ENCODE assay signal across 20 cellular contexts in the genomic region with DNA sequence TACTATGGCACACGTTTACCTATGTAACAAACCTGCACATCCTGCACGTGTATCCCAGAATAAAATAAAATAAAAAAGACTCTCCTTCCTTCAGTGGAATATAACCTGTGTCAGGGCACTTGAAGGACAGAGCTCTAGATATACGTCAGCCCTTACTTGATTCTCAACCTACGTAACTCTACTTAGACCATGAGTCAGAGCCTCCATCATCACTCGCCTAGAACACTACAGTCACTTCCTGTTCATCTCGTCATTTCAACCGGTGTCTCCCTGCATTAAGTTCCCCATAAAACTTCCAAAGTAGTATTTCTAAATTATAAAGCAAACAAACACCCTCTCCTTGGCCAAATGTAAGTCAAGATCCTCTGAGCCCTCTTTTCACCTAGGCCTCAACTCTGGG.
DNase-seq lines count a peak whose midpoint lies in the region; ATAC-seq, FAIRE-seq and TF ChIP-seq lines count a peak whose summit lies in the region.
"Had no signal": no experiment of that assay in that cellular context is flagged by ENCODE, and none has a peak within 500 bp of the region (broad histone marks: within the 10 kb centered on the region; RNA-seq: fewer than 3 reads in every experiment).

No MANE protein-coding gene starts in this region.

- H3K9me2 ChIP-seq in PC-3 (replicated peaks; ENCODE audit: low read length), result no peaks in the 10 kb centered on the region

- H3K9ac ChIP-seq in PC-3 (ENCODE audit: low read length) (no peak overlapping the region), K562 (ENCODE audit: insufficient read depth in 1 of 2, low read depth in 2 of 2, low read length in 2 of 2) (no peak overlapping the region)

- H3K4me1 ChIP-seq in PC-3 (ENCODE audit: insufficient read depth, low read length) (no peaks in the 10 kb centered on the region), K562 (replicated peaks in 1 of 2; ENCODE audit: control insufficient read depth in 2 of 2, insufficient read depth in 2 of 2, low read length in 2 of 2) (no peaks in the 10 kb centered on the region), suprapubic skin (no peaks in the 10 kb centered on the region)
- H3K4me1 ChIP-seq: A549, Caco-2 had no signal

- POLR2A ChIA-PET in PC-3 (lab: Charles Lee; ENCODE audit: unreplicated experiment), result no interaction called here
- POLR2A ChIA-PET in K562 (lab: Yijun Ruan, JAX), result no interaction called here

- DNase-seq in DMS53 (lab: John Stamatoyannopoulos, UW) (peak; percentile 31), DMS53 treated with DMSO at 0.1 percent for 48 hours (lab: John Stamatoyannopoulos, UW; ENCODE audit: unreplicated experiment) (no peak), M059J (ENCODE audit: low read depth) (peak; percentile 61), PC-3 (peak; percentile 13), K562 (ENCODE audit: extremely low read depth in 1 of 4, low spot score in 3 of 4) (no peak), suprapubic skin (ENCODE audit: low spot score in 2 of 2) (no peak), left colon (no peak)
- DNase-seq: AML-193; Caco-2; CD4-positive, alpha-beta T cell; DMS79 treated with DMSO at 0.1 percent for 48 hours; GF-D8; H9 had no signal

- H3K79me2 ChIP-seq in PC-3 (ENCODE audit: low read length) (no peaks in the 10 kb centered on the region), K562 (ENCODE audit: control insufficient read depth, insufficient read depth, low read length) (no peaks in the 10 kb centered on the region)

- no peaks in the 10 kb centered on the region for H3K36me3 ChIP-seq in PC-3 (ENCODE audit: low read depth, low read length)
- H3K36me3 ChIP-seq in K562 (ENCODE audit: control insufficient read depth, insufficient read depth, low read length), result no peaks in the 10 kb centered on the region
- H3K36me3 ChIP-seq in suprapubic skin, result no peaks in the 10 kb centered on the region

- WGBS in K562 (ENCODE audit: insufficient coverage, low coverage, missing lambda C conversion rate), result 2% methylated on average over 7 of the region's 7 CpGs
- WGBS in suprapubic skin, result 94% methylated on average over 7 of the region's 7 CpGs

- no peak for TF ChIP-seq POLR2A in K562 (conservative IDR thresholded peaks at IDR 0.05)
- TF ChIP-seq POLR2A in suprapubic skin (IDR thresholded peaks at IDR 0.05), result no peak

- BruUV-seq in PC-3 (replicated peaks; lab: Mats Ljungman, UMichigan), result no TSS peak
- no TSS peak for BruUV-seq in K562 (replicated peaks; lab: Mats Ljungman, UMichigan)

- intact Hi-C loops in PC-3 (cut with micrococcal nuclease), result no loop called here
- intact Hi-C loops in K562 (cut with micrococcal nuclease), result no loop called here
- intact Hi-C loops in left colon (cut with DNase I, micrococcal nuclease), result no loop called here

- H3K4me3 ChIP-seq in PC-3 (ENCODE audit: low read length), result no peak overlapping the region
- no peak overlapping the region for H3K4me3 ChIP-seq in K562
- H3K4me3 ChIP-seq in suprapubic skin, result no peak overlapping the region
- H3K4me3 ChIP-seq: A549, GM23338 had no signal

- TF ChIP-seq EP300 in K562 (IDR thresholded peaks at IDR 0.05; ENCODE audit: low read length) (no peak), suprapubic skin (IDR thresholded peaks at IDR 0.05) (no peak)

- H3K4me2 ChIP-seq in PC-3 (ENCODE audit: low read length) (no peak overlapping the region), K562 (ENCODE audit: insufficient read depth, low read length) (no peak overlapping the region)
- H3K4me2 ChIP-seq: A549, GM23338 had no signal

- H3F3A ChIP-seq in PC-3 (ENCODE audit: low read length, unreplicated experiment), result no peaks in the 10 kb centered on the region

- H3K9me1 ChIP-seq in K562 (ENCODE audit: control insufficient read depth, insufficient read depth, low read length), result no peaks in the 10 kb centered on the region

- H3K9me3 ChIP-seq in PC-3 (ENCODE audit: low read length) (no peaks in the 10 kb centered on the region), K562 (replicated peaks; ENCODE audit: control insufficient read depth, insufficient read depth, low read depth, low read length) (no peaks in the 10 kb centered on the region), suprapubic skin (no peaks in the 10 kb centered on the region)
- H3K9me3 ChIP-seq: A549, Caco-2 had no signal

- no peak for TF ChIP-seq RAD21 in K562 (CRISPR knock-in tag; conservative IDR thresholded peaks at IDR 0.05 in 1 of 2, IDR thresholded peaks at IDR 0.05 in 1 of 2)

- CTCF ChIA-PET in PC-3 (lab: Charles Lee), result no interaction called here
- CTCF ChIA-PET in K562 (lab: Yijun Ruan, JAX; ENCODE audit: low intra/inter-chr PET ratio), result no interaction called here

- H3K27ac ChIP-seq in PC-3 (ENCODE audit: low read length) (no peak overlapping the region), K562 (ENCODE audit: extremely low read depth, low read depth, low read length) (no peak overlapping the region), suprapubic skin (no peak overlapping the region)
- H3K27ac ChIP-seq: 22Rv1, A549, C4-2B had no signal

- no peaks in the 10 kb centered on the region for H4K20me1 ChIP-seq in PC-3 (ENCODE audit: low read length)
- H4K20me1 ChIP-seq in K562 (replicated peaks; ENCODE audit: control insufficient read depth, insufficient read depth, low read length), result no peaks in the 10 kb centered on the region

- TF ChIP-seq CTCF in PC-3 (conservative IDR thresholded peaks at IDR 0.05; ENCODE audit: low read depth, low read length) (no peak), K562 (IDR thresholded peaks at IDR 0.05 in 2 of 3, conservative IDR thresholded peaks at IDR 0.05 in 1 of 3; ENCODE audit: insufficient read depth in 2 of 3, low read depth in 1 of 3, low read length in 3 of 3) (no peak), suprapubic skin (IDR thresholded peaks at IDR 0.05) (no peak)

- H3K27me3 ChIP-seq in PC-3 (ENCODE audit: low read length), result peaks cover 7% of the 10 kb centered on the region; the same call in 1 of the 2 replicates
- H3K27me3 ChIP-seq in K562 (ENCODE audit: control insufficient read depth in 2 of 2, insufficient read depth in 2 of 2, low read length in 2 of 2), result no peaks in the 10 kb centered on the region
- no peaks in the 10 kb centered on the region for H3K27me3 ChIP-seq in suprapubic skin

- ATAC-seq in PC-3, result no peak
- no peak for ATAC-seq in K562
- no peak for ATAC-seq in left colon
- ATAC-seq in HG02763 (IDR thresholded peaks at IDR 0.05; ENCODE audit: unreplicated experiment), result no peak
- ATAC-seq: A549, GM23338, HepG2 had no signal

- in situ Hi-C loops in K562 (cut with MboI), result no loop called here

- H2AFZ ChIP-seq in PC-3 (ENCODE audit: low read length) (no peak overlapping the region), K562 (ENCODE audit: low read depth, low read length) (no peak overlapping the region)
- H2AFZ ChIP-seq: GM23338 had no signal

- FAIRE-seq in K562 (lab: Jason Lieb, UNC), result no peak
- FAIRE-seq: A549, D721Med, HepG2 had no signal

TF ChIP-seq in K562, 482 proteins besides CTCF, POLR2A, EP300 and RAD21:
- TF ChIP-seq, protein P1, sequence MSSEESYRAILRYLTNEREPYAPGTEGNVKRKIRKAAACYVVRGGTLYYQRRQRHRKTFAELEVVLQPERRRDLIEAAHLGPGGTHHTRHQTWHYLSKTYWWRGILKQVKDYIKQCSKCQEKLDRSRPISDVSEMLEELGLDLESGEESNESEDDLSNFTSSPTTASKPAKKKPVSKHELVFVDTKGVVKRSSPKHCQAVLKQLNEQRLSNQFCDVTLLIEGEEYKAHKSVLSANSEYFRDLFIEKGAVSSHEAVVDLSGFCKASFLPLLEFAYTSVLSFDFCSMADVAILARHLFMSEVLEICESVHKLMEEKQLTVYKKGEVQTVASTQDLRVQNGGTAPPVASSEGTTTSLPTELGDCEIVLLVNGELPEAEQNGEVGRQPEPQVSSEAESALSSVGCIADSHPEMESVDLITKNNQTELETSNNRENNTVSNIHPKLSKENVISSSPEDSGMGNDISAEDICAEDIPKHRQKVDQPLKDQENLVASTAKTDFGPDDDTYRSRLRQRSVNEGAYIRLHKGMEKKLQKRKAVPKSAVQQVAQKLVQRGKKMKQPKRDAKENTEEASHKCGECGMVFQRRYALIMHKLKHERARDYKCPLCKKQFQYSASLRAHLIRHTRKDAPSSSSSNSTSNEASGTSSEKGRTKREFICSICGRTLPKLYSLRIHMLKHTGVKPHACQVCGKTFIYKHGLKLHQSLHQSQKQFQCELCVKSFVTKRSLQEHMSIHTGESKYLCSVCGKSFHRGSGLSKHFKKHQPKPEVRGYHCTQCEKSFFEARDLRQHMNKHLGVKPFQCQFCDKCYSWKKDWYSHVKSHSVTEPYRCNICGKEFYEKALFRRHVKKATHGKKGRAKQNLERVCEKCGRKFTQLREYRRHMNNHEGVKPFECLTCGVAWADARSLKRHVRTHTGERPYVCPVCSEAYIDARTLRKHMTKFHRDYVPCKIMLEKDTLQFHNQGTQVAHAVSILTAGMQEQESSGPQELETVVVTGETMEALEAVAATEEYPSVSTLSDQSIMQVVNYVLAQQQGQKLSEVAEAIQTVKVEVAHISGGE (CRISPR knock-in tag; IDR thresholded peaks at IDR 0.05), result peak in 1 of 3 experiments; percentile 49; a peak in 2 of 6 replicates
- TF ChIP-seq NFE2L1 (tag; IDR thresholded peaks at IDR 0.05; ENCODE audit: borderline replicate concordance, low read depth) (no peak), GABPA (tag; conservative IDR thresholded peaks at IDR 0.05; ENCODE audit: low read depth) (peak; percentile 33; the same call in 1 of the 2 replicates), KDM2B (CRISPR knock-in tag; IDR thresholded peaks at IDR 0.05) (no peak), PML (IDR thresholded peaks at IDR 0.05; ENCODE audit: low read length) (no peak), ATF1 (CRISPR knock-in tag; IDR thresholded peaks at IDR 0.05) (no peak), ATF1 (tag; IDR thresholded peaks at IDR 0.05) (peak; percentile 24; the same call in 1 of the 2 replicates), SRSF9 (IDR thresholded peaks at IDR 0.05; ENCODE audit: borderline replicate concordance, low read depth, low read length) (no peak)
- TF ChIP-seq, protein P2, sequence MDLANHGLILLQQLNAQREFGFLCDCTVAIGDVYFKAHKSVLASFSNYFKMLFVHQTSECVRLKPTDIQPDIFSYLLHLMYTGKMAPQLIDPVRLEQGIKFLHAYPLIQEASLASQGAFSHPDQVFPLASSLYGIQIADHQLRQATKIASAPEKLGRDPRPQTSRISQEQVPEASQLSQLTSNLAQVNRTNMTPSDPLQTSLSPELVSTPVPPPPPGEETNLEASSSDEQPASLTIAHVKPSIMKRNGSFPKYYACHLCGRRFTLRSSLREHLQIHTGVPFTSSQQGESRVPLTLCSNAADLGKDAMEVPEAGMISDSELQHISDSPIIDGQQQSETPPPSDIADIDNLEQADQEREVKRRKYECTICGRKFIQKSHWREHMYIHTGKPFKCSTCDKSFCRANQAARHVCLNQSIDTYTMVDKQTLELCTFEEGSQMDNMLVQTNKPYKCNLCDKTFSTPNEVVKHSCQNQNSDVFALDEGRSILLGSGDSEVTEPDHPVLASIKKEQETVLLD (IDR thresholded peaks at IDR 0.05), result no peak

Comparison
In these comparisons a context has a peak if more than half of its experiments do, and no peak if none do; other contexts are left out.
1. DNase-seq: peak in DMS53 (single experiment), M059J (single experiment) and PC-3 (single experiment); none in DMS53 treated with DMSO at 0.1 percent for 48 hours (single experiment), K562 (0 of 4), suprapubic skin (0 of 2) and left colon (0 of 2).